ENCODE assay signal across 21 cellular contexts in genomic region chr10:62441953-62442352, GRCh38.
"Had no signal": no experiment of that assay in that cellular context is flagged by ENCODE, and none has a peak within 500 bp of the region (broad histone marks: within the 10 kb centered on the region; RNA-seq: fewer than 3 reads in every experiment).

No MANE protein-coding gene starts in this region.

- H3K36me3 ChIP-seq: brain microvascular endothelial cell, spleen, tibial nerve, uterus had no signal

- H3K36me3 Mint-ChIP-seq: stimulated activated memory B cell treated with anti-CD40 and anti-IgM and Interleukin-4, amounts not matched to agents 10 μg/mL and 1 μg/mL and 100 μg/mL, for 72 hours had no signal

- H3K27ac ChIP-seq: brain microvascular endothelial cell, psoas muscle, spleen, tibial nerve, uterus had no signal

- H3K4me3 ChIP-seq: lung, psoas muscle, spleen, tibial nerve, uterus had no signal

- H3K27me3 ChIP-seq: brain microvascular endothelial cell, spleen, tibial nerve, uterus had no signal

- ATAC-seq: activated CD8-positive, alpha-beta T cell treated with anti-CD3 and anti-CD28 coated beads for 36 hours; activated T-helper 17 cell treated with anti-CD3 and anti-CD28 coated beads, Interleukin-2, amount 50 U/mL, for 72 hours; psoas muscle; sciatic nerve; stimulated activated memory B cell treated with anti-CD40 and anti-IgM and Interleukin-4, amounts not matched to agents 10 μg/mL and 1 μg/mL and 100 μg/mL, for 72 hours had no signal

- H3K4me3 Mint-ChIP-seq: activated CD4-positive, alpha-beta T cell treated with anti-CD3 and anti-CD28 coated beads, Interleukin-2, amount 10 ng/mL, durations not matched to agents 24 days and 14 days; activated CD8-positive, alpha-beta T cell treated with anti-CD3 and anti-CD28 coated beads for 36 hours; activated naive CD4-positive, alpha-beta T cell treated with anti-CD3 and anti-CD28 coated beads for 36 hours; activated T-helper 17 cell treated with anti-CD3 and anti-CD28 coated beads, Interleukin-2, amount 50 U/mL, for 72 hours; neural crest cell; stimulated activated memory B cell treated with anti-CD40 and anti-IgM and Interleukin-4, amounts not matched to agents 10 μg/mL and 1 μg/mL and 100 μg/mL, for 72 hours had no signal

- H3K4me1 Mint-ChIP-seq: activated CD4-positive, alpha-beta T cell treated with anti-CD3 and anti-CD28 coated beads, Interleukin-2, amount 10 ng/mL, durations not matched to agents 24 days and 14 days; activated T-helper 17 cell treated with anti-CD3 and anti-CD28 coated beads, Interleukin-2, amount 50 U/mL, for 72 hours had no signal

- H3K27me3 Mint-ChIP-seq: stimulated activated memory B cell treated with anti-CD40 and anti-IgM and Interleukin-4, amounts not matched to agents 10 μg/mL and 1 μg/mL and 100 μg/mL, for 72 hours had no signal

- H3K27ac Mint-ChIP-seq: activated CD4-positive, alpha-beta T cell treated with anti-CD3 and anti-CD28 coated beads, Interleukin-2, amount 10 ng/mL, durations not matched to agents 24 days and 14 days; activated CD8-positive, alpha-beta T cell treated with anti-CD3 and anti-CD28 coated beads for 36 hours; activated naive CD4-positive, alpha-beta T cell treated with anti-CD3 and anti-CD28 coated beads for 36 hours; activated T-helper 17 cell treated with anti-CD3 and anti-CD28 coated beads, Interleukin-2, amount 50 U/mL, for 72 hours; stimulated activated memory B cell treated with anti-CD40 and anti-IgM and Interleukin-4, amounts not matched to agents 10 μg/mL and 1 μg/mL and 100 μg/mL, for 72 hours had no signal

- H3K9me3 ChIP-seq: psoas muscle, spleen, tibial nerve, uterus had no signal

- H3K9me3 Mint-ChIP-seq: activated CD4-positive, alpha-beta T cell treated with anti-CD3 and anti-CD28 coated beads, Interleukin-2, amount 10 ng/mL, durations not matched to agents 24 days and 14 days; activated CD8-positive, alpha-beta T cell treated with anti-CD3 and anti-CD28 coated beads for 36 hours; activated naive CD4-positive, alpha-beta T cell treated with anti-CD3 and anti-CD28 coated beads for 36 hours; activated T-helper 17 cell treated with anti-CD3 and anti-CD28 coated beads, Interleukin-2, amount 50 U/mL, for 72 hours; stimulated activated memory B cell treated with anti-CD40 and anti-IgM and Interleukin-4, amounts not matched to agents 10 μg/mL and 1 μg/mL and 100 μg/mL, for 72 hours had no signal

- H3K4me1 ChIP-seq: psoas muscle, tibial nerve, uterus had no signal

- DNase-seq: activated CD4-positive, alpha-beta T cell treated with anti-CD3 and anti-CD28 coated beads, Interleukin-2, amount 10 ng/mL, durations not matched to agents 24 days and 14 days; activated CD8-positive, alpha-beta T cell treated with anti-CD3 and anti-CD28 coated beads for 36 hours; activated naive CD4-positive, alpha-beta T cell treated with anti-CD3 and anti-CD28 coated beads for 36 hours; activated T-cell treated with anti-CD3 and anti-CD28 coated beads, Interleukin-2, amount 50 U/mL, for 1 hour; brain microvascular endothelial cell; cerebellar nuclear complex; effector CD4-positive, alpha-beta T cell; kidney glomerular epithelial cell; midbrain; psoas muscle; spleen; stimulated activated CD4-positive, alpha-beta T cell treated with anti-CD3 and anti-CD28 coated beads, Interleukin-4, amount 100 ng/mL, for 4 hours; T-helper 1 cell; T-helper 9 cell; uterus had no signal
